ENCODE assay signal across 9 cellular contexts in the genomic region with DNA sequence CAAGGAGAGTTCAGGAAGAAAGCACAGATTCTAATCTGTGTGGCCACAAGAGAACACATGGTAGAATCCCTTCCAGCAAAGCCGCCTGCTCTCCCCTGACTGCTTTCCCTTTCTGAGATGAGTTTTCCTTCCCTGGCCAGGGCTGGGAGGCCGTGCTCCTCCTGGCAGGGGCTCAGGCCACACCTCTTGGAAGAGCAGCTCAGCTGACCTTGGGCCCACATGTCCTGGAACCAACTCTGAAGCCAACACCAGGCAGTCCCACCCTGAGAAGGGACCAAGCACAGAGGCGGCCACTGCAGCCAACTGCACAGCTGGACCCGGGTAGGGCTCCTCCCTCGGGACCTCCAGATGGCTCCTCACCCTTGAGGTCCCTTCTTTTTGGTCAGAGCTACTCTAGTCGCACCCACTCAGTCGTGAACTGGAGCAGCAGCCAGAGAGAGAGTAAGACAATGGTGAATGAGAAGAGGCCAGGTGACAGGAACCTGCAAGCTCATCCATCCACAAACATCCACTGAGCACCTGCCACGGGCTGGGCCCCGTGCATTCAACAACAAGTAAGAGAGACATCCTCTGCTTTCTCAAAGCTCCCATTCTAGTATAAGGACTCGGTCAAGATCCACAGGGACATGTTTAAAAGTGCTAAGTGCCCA. TPM values are rescaled to one million over a fixed set of nuclear protein-coding genes. Genes with fewer than 3 reads are reported as not detected.
DNase-seq lines count a peak whose midpoint lies in the region; ATAC-seq and TF ChIP-seq lines count a peak whose summit lies in the region.
"Had no signal": no experiment of that assay in that cellular context is flagged by ENCODE, and none has a peak within 500 bp of the region (broad histone marks: within the 10 kb centered on the region; RNA-seq: fewer than 3 reads in every experiment).

No MANE protein-coding gene starts in this region.

- H3K36me3 Mint-ChIP-seq in natural killer cell (no peaks in the 10 kb centered on the region), progenitor cell of endocrine pancreas (ENCODE audit: insufficient read depth) (peaks cover 14% of the 10 kb centered on the region)

- 55 to 59% methylated on average over 10 of the region's 10 CpGs for WGBS in esophagus, 2 donors

- peaks cover 91 to 94% of the 10 kb centered on the region in 2 donors for H3K4me1 Mint-ChIP-seq in natural killer cell
- peaks cover 27% of the 10 kb centered on the region for H3K4me1 Mint-ChIP-seq in progenitor cell of endocrine pancreas (ENCODE audit: low read depth)

- peaks cover 3 to 44% of the 10 kb centered on the region in 2 donors for H3K36me3 ChIP-seq in esophagus (ENCODE audit: control insufficient read depth in 2 of 2, insufficient read depth in 2 of 2, low read length in 1 of 2)

- DNase-seq in AG08395 (ENCODE audit: low spot score) = peak; percentile 38
- peak; percentile 72 for DNase-seq in NCI-H510A (lab: John Stamatoyannopoulos, UW)
- DNase-seq in natural killer cell = no peak
- DNase-seq in progenitor cell of endocrine pancreas (ENCODE audit: low spot score, unreplicated experiment) = no peak
- DNase-seq in mucosa of gallbladder (ENCODE audit: low spot score) = no peak
- no peak for DNase-seq in glomerular visceral epithelial cell (ENCODE audit: extremely low spot score)
- DNase-seq in GM13976 (ENCODE audit: low spot score) = no peak
- DNase-seq: stimulated activated naive CD8-positive, alpha-beta T cell treated with anti-CD3 and anti-CD28 coated beads, Interleukin-15, Interleukin-2, amounts not matched to agents 100 U/mL and 50 U/mL, for 24 hours had no signal

- peaks cover 22 to 58% of the 10 kb centered on the region in 2 donors for H3K4me1 ChIP-seq in esophagus (ENCODE audit: control insufficient read depth in 2 of 2, insufficient read depth in 2 of 2, low read length in 1 of 2)

- no peak for ATAC-seq in natural killer cell
- ATAC-seq: stimulated activated naive CD8-positive, alpha-beta T cell treated with anti-CD3 and anti-CD28 coated beads, Interleukin-15, Interleukin-2, amounts not matched to agents 100 U/mL and 50 U/mL, for 24 hours had no signal

- H3K27me3 Mint-ChIP-seq in natural killer cell (ENCODE audit: low read depth in 2 of 2) = no peaks in the 10 kb centered on the region
- H3K27me3 Mint-ChIP-seq in progenitor cell of endocrine pancreas = no peaks in the 10 kb centered on the region

- peak overlapping the region; percentile 89 to 95 for H3K27ac Mint-ChIP-seq in natural killer cell
- H3K27ac Mint-ChIP-seq in progenitor cell of endocrine pancreas = no peak overlapping the region

- in situ Hi-C loops in GM13976 (cut with MboI; ENCODE audit: low sequenced_read_pairs, unreplicated experiment) = no loop called here

- peak overlapping the region; percentile 59 to 77 for H3K27ac ChIP-seq in esophagus (ENCODE audit: low read depth in 2 of 2, low read length in 1 of 2)

- no peaks in the 10 kb centered on the region for H3K27me3 ChIP-seq in esophagus (ENCODE audit: control insufficient read depth in 1 of 2, insufficient read depth in 2 of 2, low read length in 2 of 2)

- peak overlapping the region; percentile 49 for H3K4me3 Mint-ChIP-seq in natural killer cell
- H3K4me3 Mint-ChIP-seq in progenitor cell of endocrine pancreas (ENCODE audit: low read depth) = no peak overlapping the region

- no peak for TF ChIP-seq CTCF in natural killer cell (IDR thresholded peaks at IDR 0.05)
- no peak for TF ChIP-seq CTCF in progenitor cell of endocrine pancreas (IDR thresholded peaks at IDR 0.05; ENCODE audit: unreplicated experiment)
- no peak for TF ChIP-seq CTCF in GM13976 (IDR thresholded peaks at IDR 0.05; ENCODE audit: borderline replicate concordance, control extremely low read depth, extremely low read depth, insufficient read depth, missing control alignments)

- no peaks in the 10 kb centered on the region for H3K9me3 ChIP-seq in esophagus (ENCODE audit: control insufficient read depth in 2 of 2, insufficient read depth in 1 of 2, low read depth in 1 of 2, low read length in 1 of 2)

- H3K9me3 Mint-ChIP-seq in natural killer cell = no peaks in the 10 kb centered on the region
- H3K9me3 Mint-ChIP-seq in progenitor cell of endocrine pancreas (ENCODE audit: low read depth) = no peaks in the 10 kb centered on the region

- no peak overlapping the region for H3K4me3 ChIP-seq in esophagus (ENCODE audit: low read depth in 1 of 2, low read length in 2 of 2)

- intact Hi-C loops in natural killer cell (cut with micrococcal nuclease) = loop anchor here (2.0 kb wide), 1 partner anchor 15 kb away; no protein-coding TSS in a partner anchor

RNA-seq across cellular contexts. Expression of a gene that starts 40.3 kb away (rescaled TPM):
- polyA plus RNA-seq in esophagus = 10 to 100 TPM in 1 of 2 donors, 1 to 10 TPM in 1; 9.0 to 16.8 TPM
- total RNA-seq in natural killer cell (100 to 1,000 TPM in 2 of 3 donors, 10 to 100 TPM in 1; 77.4 to 172 (median 121) TPM), progenitor cell of endocrine pancreas (36.8 and 39.8 TPM in 2 replicates), mucosa of gallbladder (27.1 TPM)

Comparison
In these comparisons a context has a peak if more than half of its experiments do, and no peak if none do; other contexts are left out.
1. DNase-seq: peak in AG08395 (single experiment) and NCI-H510A (single experiment); none in natural killer cell (single experiment), progenitor cell of endocrine pancreas (single experiment), mucosa of gallbladder (single experiment), glomerular visceral epithelial cell (single experiment) and GM13976 (single experiment).